Comparison of ENCODE assay signal across 17 cellular contexts in the genomic region with DNA sequence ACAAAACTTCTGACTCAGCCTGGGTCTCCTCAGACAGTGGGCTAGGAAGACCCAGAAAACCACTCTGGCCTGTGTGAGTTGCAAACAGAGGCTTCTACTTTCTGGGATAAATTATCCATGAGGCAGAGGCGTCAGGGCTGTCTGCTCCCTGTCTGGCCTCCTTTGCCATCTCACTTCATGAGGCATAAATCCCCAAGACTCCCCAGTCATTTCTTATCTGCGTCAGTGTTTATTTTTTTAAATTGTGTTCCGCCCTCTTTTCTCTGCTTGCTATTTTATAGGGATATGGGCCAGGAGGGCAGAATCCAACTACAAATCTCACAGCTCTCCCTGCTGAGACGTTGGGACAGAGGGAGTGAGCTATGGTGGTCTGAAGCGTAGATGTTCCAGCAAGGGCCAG.
A peak's percentile ranks its signal among the peaks of the same experiment; 100 is the strongest.
DNase-seq lines count a peak whose midpoint lies in the region; ATAC-seq and TF ChIP-seq lines count a peak whose summit lies in the region.
"Had no signal": no experiment of that assay in that cellular context is flagged by ENCODE, and none has a peak within 500 bp of the region (broad histone marks: within the 10 kb centered on the region; RNA-seq: fewer than 3 reads in every experiment).

No MANE protein-coding gene starts in this region.

- H3K4me1 ChIP-seq in mucosa of descending colon (ENCODE audit: low read depth) (peaks cover 21% of the 10 kb centered on the region), transverse colon (peaks cover 0 to 31% (median 15%) of the 10 kb centered on the region in 4 donors), PC-3 (ENCODE audit: insufficient read depth, low read length) (no peaks in the 10 kb centered on the region)

- intact Hi-C loops in left cardiac atrium (cut with DNase I) (no loop called here), left ventricle myocardium superior (cut with micrococcal nuclease) (no loop called here), mucosa of descending colon (cut with DNase I, micrococcal nuclease) (no loop called here), transverse colon (cut with DNase I; ENCODE audit: low total_unique reads) (no loop called here), PC-3 (cut with micrococcal nuclease) (no loop called here)

- H3K9me2 ChIP-seq in PC-3 (replicated peaks; ENCODE audit: low read length) = no peaks in the 10 kb centered on the region

- BruUV-seq in PC-3 (replicated peaks; lab: Mats Ljungman, UMichigan) = no TSS peak

- 28 to 40% methylated on average over 3 to 5 of the region's 5 CpGs for WGBS in transverse colon (ENCODE audit: low coverage in 1 of 2), 2 donors

- H3K27ac ChIP-seq in transverse colon = no peak overlapping the region
- no peak overlapping the region for H3K27ac ChIP-seq in RWPE1
- no peak overlapping the region for H3K27ac ChIP-seq in PC-3 (ENCODE audit: low read length)
- H3K27ac ChIP-seq: 22Rv1 had no signal

- TF ChIP-seq EP300 in transverse colon (IDR thresholded peaks at IDR 0.05; ENCODE audit: low read depth) = no peak

- peak; percentile 56 to 85 for ATAC-seq in left cardiac atrium
- ATAC-seq in left ventricle myocardium superior = no peak
- peak; percentile 70 for ATAC-seq in mucosa of descending colon
- no peak for ATAC-seq in PC-3

- no peak overlapping the region for H3K4me2 ChIP-seq in PC-3 (ENCODE audit: low read length)

- H3K36me3 ChIP-seq in mucosa of descending colon (ENCODE audit: low read depth) (no peaks in the 10 kb centered on the region), transverse colon (no peaks in the 10 kb centered on the region), PC-3 (ENCODE audit: low read depth, low read length) (no peaks in the 10 kb centered on the region)

- H3K9me3 ChIP-seq in mucosa of descending colon = no peaks in the 10 kb centered on the region
- no peaks in the 10 kb centered on the region for H3K9me3 ChIP-seq in transverse colon
- no peaks in the 10 kb centered on the region for H3K9me3 ChIP-seq in PC-3 (ENCODE audit: low read length)

- no peak overlapping the region for H3K9ac ChIP-seq in PC-3 (ENCODE audit: low read length)

- H4K20me1 ChIP-seq in PC-3 (ENCODE audit: low read length) = no peaks in the 10 kb centered on the region

- H3K4me3 ChIP-seq in fibroblast of the aortic adventitia (ENCODE audit: low read depth, low read length) (no peak overlapping the region), mucosa of descending colon (no peak overlapping the region), transverse colon (no peak overlapping the region), PC-3 (ENCODE audit: low read length) (no peak overlapping the region)

- CTCF ChIA-PET in RWPE1 (lab: Yijun Ruan, JAX) (interaction anchor here (1.2 kb wide), 1 partner anchor 16 kb away, joined by 3 read pairs; no protein-coding TSS in a partner anchor), PC-3 (lab: Charles Lee) (no interaction called here)

- H3K27me3 ChIP-seq in transverse colon (no peaks in the 10 kb centered on the region), PC-3 (ENCODE audit: low read length) (peaks cover 20% of the 10 kb centered on the region; the same call in 1 of the 2 replicates)

- H3F3A ChIP-seq in PC-3 (ENCODE audit: low read length, unreplicated experiment) = no peaks in the 10 kb centered on the region

- in situ Hi-C loops in transverse colon (cut with MboI; ENCODE audit: low pct_ligation_motif_present in 1 of 4, low pct_unique_long_range_greater_than_20kb in 1 of 4, low sequenced_read_pairs in 3 of 4) = loop anchor here in 1 of 4 donors (25.0 kb wide), 1 partner anchor 434 kb away; no protein-coding TSS in a partner anchor

- no peak for TF ChIP-seq POLR2A in transverse colon (IDR thresholded peaks at IDR 0.05)

- no peaks in the 10 kb centered on the region for H3K79me2 ChIP-seq in PC-3 (ENCODE audit: low read length)

- no peak for TF ChIP-seq CTCF in fibroblast of the aortic adventitia (IDR thresholded peaks at IDR 0.05; ENCODE audit: insufficient read depth, low read length)
- no peak for TF ChIP-seq CTCF in mucosa of descending colon (IDR thresholded peaks at IDR 0.05)
- TF ChIP-seq CTCF in transverse colon (IDR thresholded peaks at IDR 0.05) = no peak
- no peak for TF ChIP-seq CTCF in RWPE1 (conservative IDR thresholded peaks at IDR 0.05; ENCODE audit: low read depth)
- TF ChIP-seq CTCF in PC-3 (conservative IDR thresholded peaks at IDR 0.05; ENCODE audit: low read depth, low read length) = no peak

- H2AFZ ChIP-seq in PC-3 (ENCODE audit: low read length) = no peak overlapping the region

- DNase-seq in left cardiac atrium (no peak), left ventricle myocardium superior (no peak), fibroblast of the aortic adventitia (ENCODE audit: low read depth) (peak; percentile 53), mucosa of descending colon (peak in 2 of 3 donors; percentile 24 to 33), transverse colon (peak; percentile 25), RWPE1 (ENCODE audit: low spot score) (no peak), hippocampal formation (lab: John Stamatoyannopoulos, UW) (no peak), PC-3 (no peak)
- DNase-seq: DND-41, GDM1, H7, KG1, NCI-H1417, NCI-H187, NCI-H226, NCI-H524 had no signal

- POLR2A ChIA-PET in RWPE1 (lab: Yijun Ruan, JAX; ENCODE audit: low non-redundant PET) = no interaction called here
- POLR2A ChIA-PET in PC-3 (lab: Charles Lee; ENCODE audit: unreplicated experiment) = no interaction called here

Comparison
In these comparisons a context has a peak if more than half of its experiments do, and no peak if none do; other contexts are left out.
1. ATAC-seq: peak in left cardiac atrium (2 of 2) and mucosa of descending colon (single experiment); none in left ventricle myocardium superior (single experiment) and PC-3 (single experiment).
2. DNase-seq: peak in fibroblast of the aortic adventitia (single experiment), mucosa of descending colon (2 of 3) and transverse colon (single experiment); none in left cardiac atrium (single experiment), left ventricle myocardium superior (single experiment), RWPE1 (single experiment), hippocampal formation (0 of 2) and PC-3 (single experiment).